ENCODE assay signal across 9 cellular contexts in genomic region chr11:129639300-129639699, GRCh38.
DNase-seq lines count a peak whose midpoint lies in the region; ATAC-seq, FAIRE-seq and TF ChIP-seq lines count a peak whose summit lies in the region.
"Had no signal": no experiment of that assay in that cellular context is flagged by ENCODE, and none has a peak within 500 bp of the region (broad histone marks: within the 10 kb centered on the region; RNA-seq: fewer than 3 reads in every experiment).

No MANE protein-coding gene starts in this region.

- TF ChIP-seq CTCF in K562 (IDR thresholded peaks at IDR 0.05 in 2 of 3, conservative IDR thresholded peaks at IDR 0.05 in 1 of 3; ENCODE audit: insufficient read depth in 2 of 3, low read depth in 1 of 3, low read length in 3 of 3), result no peak

- no peaks in the 10 kb centered on the region for H3K9me3 ChIP-seq in K562 (replicated peaks; ENCODE audit: control insufficient read depth, insufficient read depth, low read depth, low read length)

- H3K4me2 ChIP-seq in K562 (ENCODE audit: insufficient read depth, low read length), result no peak overlapping the region

- no peak for TF ChIP-seq RAD21 in K562 (CRISPR knock-in tag; conservative IDR thresholded peaks at IDR 0.05 in 1 of 2, IDR thresholded peaks at IDR 0.05 in 1 of 2)

- H3K9ac ChIP-seq in K562 (ENCODE audit: insufficient read depth in 1 of 2, low read depth in 2 of 2, low read length in 2 of 2), result no peak overlapping the region

- CTCF ChIA-PET in K562 (lab: Yijun Ruan, JAX; ENCODE audit: low intra/inter-chr PET ratio), result no interaction called here

- no peaks in the 10 kb centered on the region for H4K20me1 ChIP-seq in K562 (replicated peaks; ENCODE audit: control insufficient read depth, insufficient read depth, low read length)

- H3K4me3 ChIP-seq in K562 (no peak overlapping the region), skeletal muscle cell (ENCODE audit: low read depth, low read length) (no peak overlapping the region)

- no peak for TF ChIP-seq POLR2A in K562 (conservative IDR thresholded peaks at IDR 0.05)

- in situ Hi-C loops in K562 (cut with MboI), result no loop called here

- POLR2A ChIA-PET in K562 (lab: Yijun Ruan, JAX), result no interaction called here

- peak in 2 of 3 experiments; percentile 11 to 20 for DNase-seq in NCI-H1417 (lab: John Stamatoyannopoulos, UW)
- DNase-seq in NCI-H1417 treated with DMSO at 0.1 percent for 48 hours (lab: John Stamatoyannopoulos, UW), result no peak
- DNase-seq in NCI-H460 (ENCODE audit: extremely low read depth, low read depth), result peak; percentile 62
- DNase-seq in K562 (ENCODE audit: extremely low read depth in 1 of 4, low spot score in 3 of 4), result no peak
- DNase-seq in skeletal muscle cell (ENCODE audit: low read depth), result peak; percentile 97

- TF ChIP-seq EP300 in K562 (IDR thresholded peaks at IDR 0.05; ENCODE audit: low read length), result no peak

- no peaks in the 10 kb centered on the region; a peak in 2 of 5 replicates for H3K27me3 ChIP-seq in K562 (ENCODE audit: control insufficient read depth in 2 of 2, insufficient read depth in 2 of 2, low read length in 2 of 2)

- H3K27ac ChIP-seq in K562 (ENCODE audit: extremely low read depth, low read depth, low read length), result no peak overlapping the region
- H3K27ac ChIP-seq: 22Rv1 had no signal

- FAIRE-seq in K562 (lab: Jason Lieb, UNC), result no peak

- ATAC-seq in K562, result no peak
- no peak for ATAC-seq in HG02623 (IDR thresholded peaks at IDR 0.05; ENCODE audit: unreplicated experiment)
- no peak for ATAC-seq in HG02642 (IDR thresholded peaks at IDR 0.05; ENCODE audit: poor library complexity, unreplicated experiment)
- ATAC-seq in GM21786 (IDR thresholded peaks at IDR 0.05; ENCODE audit: unreplicated experiment), result no peak

- H2AFZ ChIP-seq in K562 (ENCODE audit: low read depth, low read length), result no peak overlapping the region

- no TSS peak for BruUV-seq in K562 (replicated peaks; lab: Mats Ljungman, UMichigan)

- H3K4me1 ChIP-seq in K562 (replicated peaks in 1 of 2; ENCODE audit: control insufficient read depth in 2 of 2, insufficient read depth in 2 of 2, low read length in 2 of 2), result no peaks in the 10 kb centered on the region

- H3K9me1 ChIP-seq in K562 (ENCODE audit: control insufficient read depth, insufficient read depth, low read length), result no peaks in the 10 kb centered on the region

- H3K79me2 ChIP-seq in K562 (ENCODE audit: control insufficient read depth, insufficient read depth, low read length), result no peaks in the 10 kb centered on the region

- WGBS in K562 (ENCODE audit: insufficient coverage, low coverage, missing lambda C conversion rate), result 0% methylated on average over 2 of the region's 2 CpGs

- intact Hi-C loops in K562 (cut with micrococcal nuclease), result no loop called here

- H3K36me3 ChIP-seq in K562 (ENCODE audit: control insufficient read depth, insufficient read depth, low read length), result no peaks in the 10 kb centered on the region

TF ChIP-seq in K562, 482 proteins besides CTCF, POLR2A, EP300 and RAD21:
- no peak for TF ChIP-seq ZNF830 (CRISPR knock-in tag; IDR thresholded peaks at IDR 0.05)
- TF ChIP-seq, protein P1, sequence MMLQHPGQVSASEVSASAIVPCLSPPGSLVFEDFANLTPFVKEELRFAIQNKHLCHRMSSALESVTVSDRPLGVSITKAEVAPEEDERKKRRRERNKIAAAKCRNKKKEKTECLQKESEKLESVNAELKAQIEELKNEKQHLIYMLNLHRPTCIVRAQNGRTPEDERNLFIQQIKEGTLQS (IDR thresholded peaks at IDR 0.05), result peak; percentile 30; the same call in 1 of the 2 replicates
- TF ChIP-seq, protein P1 (CRISPR knock-in tag; conservative IDR thresholded peaks at IDR 0.05), result no peak
- peak; percentile 89 for TF ChIP-seq FOSL1 (tag; conservative IDR thresholded peaks at IDR 0.05)
- TF ChIP-seq ZBTB8A (IDR thresholded peaks at IDR 0.05; ENCODE audit: partially characterized antibody), result no peak

Comparison
In these comparisons a context has a peak if more than half of its experiments do, and no peak if none do; other contexts are left out.
1. DNase-seq: peak in NCI-H1417 (2 of 3), NCI-H460 (single experiment) and skeletal muscle cell (single experiment); none in NCI-H1417 treated with DMSO at 0.1 percent for 48 hours (single experiment) and K562 (0 of 4).